In genomic region chr13:40562975-40563349, GRCh38 we compare ENCODE assay signal across 15 cellular contexts.
A peak's percentile ranks its signal among the peaks of the same experiment; 100 is the strongest.
DNase-seq lines count a peak whose midpoint lies in the region; ATAC-seq, FAIRE-seq and TF ChIP-seq lines count a peak whose summit lies in the region.
"Had no signal": no experiment of that assay in that cellular context is flagged by ENCODE, and none has a peak within 500 bp of the region (broad histone marks: within the 10 kb centered on the region; RNA-seq: fewer than 3 reads in every experiment).

No MANE protein-coding gene starts in this region.

- CTCF ChIA-PET in Calu3 (lab: Charles Lee) = no interaction called here
- CTCF ChIA-PET in GM12878 (lab: Yijun Ruan, JAX) = no interaction called here

- FAIRE-seq in GM12878 (lab: Jason Lieb, UNC) = no peak
- FAIRE-seq: D721Med had no signal

- H3K23ac ChIP-seq in neuronal stem cell (ENCODE audit: low read depth, low read length, poor library complexity) = no peak overlapping the region

- H3K27me3 ChIP-seq in GM12878 (replicated peaks in 1 of 2; ENCODE audit: control insufficient read depth in 2 of 2, insufficient read depth in 2 of 2, low read length in 1 of 2) = no peaks in the 10 kb centered on the region
- H3K27me3 ChIP-seq in neuronal stem cell (ENCODE audit: control insufficient read depth in 3 of 3, insufficient read depth in 3 of 3, low read depth in 1 of 3, low read length in 3 of 3) = no peaks in the 10 kb centered on the region
- H3K27me3 ChIP-seq: transverse colon had no signal

- H2BK12ac ChIP-seq in neuronal stem cell (ENCODE audit: low read length) = no peak overlapping the region

- H2BK5ac ChIP-seq in neuronal stem cell (ENCODE audit: low read length) = no peak overlapping the region

- no peak overlapping the region for H4K8ac ChIP-seq in neuronal stem cell (ENCODE audit: low read depth, low read length)

- H3K4me3 Mint-ChIP-seq in Calu3 (ENCODE audit: low read depth, unreplicated experiment) = no peak overlapping the region
- H3K4me3 Mint-ChIP-seq: WTC11 had no signal

- intact Hi-C loops in Calu3 (cut with micrococcal nuclease; ENCODE audit: unreplicated experiment) = no loop called here
- intact Hi-C loops in GM12878 (cut with micrococcal nuclease; ENCODE audit: unreplicated experiment) = no loop called here

- peaks cover 2% of the 10 kb centered on the region; the same call in 1 of the 2 replicates for H4K20me1 ChIP-seq in GM12878 (ENCODE audit: control insufficient read depth, insufficient read depth)

- H3K9me3 ChIP-seq in GM12878 (replicated peaks; ENCODE audit: control insufficient read depth, insufficient read depth, low read length) = no peaks in the 10 kb centered on the region; the same call in 2 of the 3 replicates
- peaks cover 0 to 5% of the 10 kb centered on the region in 2 donors for H3K9me3 ChIP-seq in neuronal stem cell (replicated peaks in 1 of 2; ENCODE audit: control insufficient read depth in 2 of 2, insufficient read depth in 1 of 2, low read depth in 1 of 2, low read length in 2 of 2)
- H3K9me3 ChIP-seq: transverse colon had no signal

- H3K4me3 ChIP-seq in GM12878 (no peak overlapping the region), neuronal stem cell (ENCODE audit: low read length in 2 of 2) (no peak overlapping the region)
- H3K4me3 ChIP-seq: PC-9, transverse colon had no signal

- H3K18ac ChIP-seq in neuronal stem cell (ENCODE audit: low read length) = peak overlapping the region; percentile 15

- H3K79me2 ChIP-seq in GM12878 (ENCODE audit: control insufficient read depth, insufficient read depth, low read length) = peaks cover 2% of the 10 kb centered on the region

- no peak overlapping the region for H3K9ac ChIP-seq in GM12878 (ENCODE audit: control insufficient read depth, insufficient read depth, low read length)
- no peak overlapping the region for H3K9ac ChIP-seq in neuronal stem cell (ENCODE audit: low read depth, low read length, poor library complexity)

- no peak overlapping the region for H2BK120ac ChIP-seq in neuronal stem cell (ENCODE audit: low read depth, low read length)

- H3K27ac ChIP-seq in GM12878 (ENCODE audit: control insufficient read depth, insufficient read depth) = no peak overlapping the region
- no peak overlapping the region for H3K27ac ChIP-seq in neuronal stem cell (replicated peaks; ENCODE audit: low read length)
- H3K27ac ChIP-seq in caudate nucleus (ENCODE audit: low read depth, low read length) = no peak overlapping the region
- H3K27ac ChIP-seq: PC-9 had no signal

- 27% methylated on average over 6 of the region's 6 CpGs for WGBS in GM12878 (ENCODE audit: insufficient coverage, insufficient replicate concordance, low lambda C conversion rate, missing lambda C conversion rate)
- WGBS in neuronal stem cell (ENCODE audit: extremely low coverage in 2 of 2, insufficient read length in 2 of 2, insufficient replicate concordance in 1 of 2), 2 donors = no CpG with 5 or more reads among the region's 6 CpGs

- TF ChIP-seq POLR2A in GM12878 (IDR thresholded peaks at IDR 0.05; ENCODE audit: low read depth, low read length) = no peak

- peaks cover 6% of the 10 kb centered on the region for H3K36me3 Mint-ChIP-seq in Calu3 (ENCODE audit: insufficient read depth, unreplicated experiment)

- H3K27me3 Mint-ChIP-seq in Calu3 (ENCODE audit: unreplicated experiment) = no peaks in the 10 kb centered on the region

- H3K4me2 ChIP-seq in GM12878 (ENCODE audit: control insufficient read depth, insufficient read depth) (no peak overlapping the region), neuronal stem cell (ENCODE audit: insufficient read depth, low read length, poor library complexity, severe bottlenecking) (no peak overlapping the region)
- H3K4me2 ChIP-seq: PC-9 had no signal

- H3K27ac Mint-ChIP-seq in Calu3 (ENCODE audit: unreplicated experiment) = no peak overlapping the region

- no peak overlapping the region for H3K4ac ChIP-seq in neuronal stem cell (ENCODE audit: low read length)

- peaks cover 0 to 5% of the 10 kb centered on the region in 2 experiments; a peak in 3 of 4 replicates for H3K36me3 ChIP-seq in GM12878 (ENCODE audit: control insufficient read depth in 2 of 2, insufficient read depth in 2 of 2, low read length in 1 of 2)
- peaks cover 2 to 28% of the 10 kb centered on the region in 2 donors for H3K36me3 ChIP-seq in neuronal stem cell (replicated peaks in 1 of 2; ENCODE audit: control insufficient read depth in 2 of 2, insufficient read depth in 2 of 2, low read length in 2 of 2)
- H3K36me3 ChIP-seq: transverse colon had no signal

- H2BK15ac ChIP-seq in neuronal stem cell (ENCODE audit: low read length) = no peak overlapping the region

- in situ Hi-C loops in GM12878 (cut with MboI) = no loop called here

- SMC1A ChIA-PET in GM12878 (lab: Charles Lee; ENCODE audit: uncharacterized antibody, unreplicated experiment) = no interaction called here

- no peak overlapping the region for H2AK5ac ChIP-seq in neuronal stem cell (ENCODE audit: low read depth, low read length)

- ATAC-seq in GM12878 = peak; percentile 47
- no peak for ATAC-seq in GM21367 (IDR thresholded peaks at IDR 0.05; ENCODE audit: unreplicated experiment)
- ATAC-seq in GM18861 (IDR thresholded peaks at IDR 0.05; ENCODE audit: unreplicated experiment) = no peak

- H2AFZ ChIP-seq in GM12878 (ENCODE audit: control insufficient read depth, low read depth, low read length) (no peak overlapping the region), neuronal stem cell (ENCODE audit: low read length) (no peak overlapping the region)
- H2AFZ ChIP-seq: PC-9 had no signal

- BruUV-seq in Calu3 (replicated peaks; lab: Mats Ljungman, UMichigan) (no TSS peak), GM12878 (replicated peaks; lab: Mats Ljungman, UMichigan) (no TSS peak)

- H3K14ac ChIP-seq in neuronal stem cell (ENCODE audit: low read length) = no peak overlapping the region

- H3K79me1 ChIP-seq in neuronal stem cell (ENCODE audit: low read depth, low read length) = peaks cover 3% of the 10 kb centered on the region

- no peaks in the 10 kb centered on the region for H3K9me3 Mint-ChIP-seq in Calu3 (ENCODE audit: low read depth, unreplicated experiment)
- H3K9me3 Mint-ChIP-seq: WTC11 had no signal

- no peak for TF ChIP-seq RAD21 in GM12878 (IDR thresholded peaks at IDR 0.05; ENCODE audit: insufficient read depth, low read depth, low read length)

- H3K4me1 Mint-ChIP-seq in Calu3 (ENCODE audit: low read depth, unreplicated experiment) = peaks cover 18% of the 10 kb centered on the region

- H4K91ac ChIP-seq in neuronal stem cell (ENCODE audit: low read depth, low read length, poor library complexity) = no peak overlapping the region

- POLR2A ChIA-PET in GM12878 (lab: Charles Lee) = no interaction called here

- peaks cover 11% of the 10 kb centered on the region for H3K4me1 ChIP-seq in GM12878 (ENCODE audit: control insufficient read depth, insufficient read depth, low read length)
- H3K4me1 ChIP-seq in neuronal stem cell (ENCODE audit: control insufficient read depth in 2 of 2, insufficient read depth in 1 of 2, low read depth in 1 of 2, low read length in 2 of 2) = peaks cover 2 to 18% of the 10 kb centered on the region in 2 donors

- TF ChIP-seq CTCF in Calu3 (IDR thresholded peaks at IDR 0.05; ENCODE audit: unreplicated experiment) = no peak
- no peak for TF ChIP-seq CTCF in GM12878 (IDR thresholded peaks at IDR 0.05 in 2 of 3, conservative IDR thresholded peaks at IDR 0.05 in 1 of 3; ENCODE audit: control insufficient read depth in 2 of 3, extremely low read depth in 1 of 3, insufficient read depth in 1 of 3, low read depth in 3 of 3, low read length in 3 of 3)

- TF ChIP-seq EP300 in GM12878 (IDR thresholded peaks at IDR 0.05; ENCODE audit: borderline replicate concordance in 1 of 2, control insufficient read depth in 1 of 2, low read depth in 2 of 2, low read length in 2 of 2) = no peak

- DNase-seq in Calu3 (peak; percentile 12), MV-4-11 (lab: John Stamatoyannopoulos, UW) (peak; percentile 83), GM12878 (ENCODE audit: low read depth, low spot score) (no peak), neuronal stem cell (ENCODE audit: low spot score) (no peak), caudate nucleus (lab: John Stamatoyannopoulos, UW) (no peak), NCI-H2196 treated with DMSO at 0.1 percent for 48 hours (lab: John Stamatoyannopoulos, UW; ENCODE audit: unreplicated experiment) (no peak)
- DNase-seq: aorta; NCI-H1694 treated with DMSO at 0.1 percent for 48 hours; PC-9; stimulated activated CD4-positive, alpha-beta T cell treated with anti-CD3 and anti-CD28 coated beads, Interleukin-1b, Interleukin-23, amount 100 ng/mL, for 48 hours; transverse colon had no signal

- RAD21 ChIA-PET in GM12878 (lab: Charles Lee; ENCODE audit: unreplicated experiment) = no interaction called here

TF ChIP-seq in GM12878, 131 proteins besides CTCF, POLR2A, EP300 and RAD21:
- TF ChIP-seq SUPT20H (IDR thresholded peaks at IDR 0.05; ENCODE audit: borderline replicate concordance, control insufficient read depth, low read depth, low read length) (no peak), RUNX3 (IDR thresholded peaks at IDR 0.05; ENCODE audit: low read length) (peak; percentile 63)

Comparison
In these comparisons a context has a peak if more than half of its experiments do, and no peak if none do; other contexts are left out.
1. DNase-seq: peak in Calu3 (single experiment) and MV-4-11 (single experiment); none in GM12878 (single experiment), neuronal stem cell (single experiment), caudate nucleus (0 of 61) and NCI-H2196 treated with DMSO at 0.1 percent for 48 hours (single experiment).